8 cellular contexts compared by ENCODE assay signal in genomic region chr20:63830821-63831593, GRCh38. TPM values are rescaled to one million over a fixed set of nuclear protein-coding genes. Genes with fewer than 3 reads are reported as not detected.
DNase-seq lines count a peak whose midpoint lies in the region; TF ChIP-seq lines count a peak whose summit lies in the region.

TSS of gene ZBTB46 (minus strand) at chr20:63831264. CDS start at chr20:63790757, 40,507 bp downstream.

- peaks cover 15% of the 10 kb centered on the region for H3K27me3 Mint-ChIP-seq in HFFc6 (ENCODE audit: insufficient read depth)

- H3K4me1 ChIP-seq in Peyer's patch (peaks cover 0 to 52% (median 11%) of the 10 kb centered on the region in 4 donors), ectodermal cell (ENCODE audit: control insufficient read depth, insufficient read depth, low read length) (peaks cover 21% of the 10 kb centered on the region), tibial artery (peaks cover 0 to 41% (median 30%) of the 10 kb centered on the region in 4 donors)

- H3K4me3 ChIP-seq in Peyer's patch, result peak within 1 kb of the TSS; percentile 38 to 72 (median 62)
- H3K4me3 ChIP-seq in ectodermal cell (ENCODE audit: insufficient read depth, low read depth, low read length), result peak within 1 kb of the TSS; percentile 42
- H3K4me3 ChIP-seq in tibial artery, result peak within 1 kb of the TSS; percentile 56 to 59

- TF ChIP-seq POLR2A in Peyer's patch (IDR thresholded peaks at IDR 0.05), result no peak

- H3K36me3 Mint-ChIP-seq in HFFc6 (ENCODE audit: low read depth), result peaks cover 5% of the 10 kb centered on the region; the same call in 1 of the 2 replicates

- WGBS in ectodermal cell, 2 experiments, result 0% methylated on average over 152 of the region's 152 CpGs

- no peaks in the 10 kb centered on the region for H3K9me3 Mint-ChIP-seq in HFFc6

- H3K27ac Mint-ChIP-seq in HFFc6, result no peak within 1 kb of the TSS

- peak within 1 kb of the TSS; percentile 77 for H3K4me3 Mint-ChIP-seq in HFFc6

- peaks cover 0 to 18% of the 10 kb centered on the region in 2 donors for H3K27me3 ChIP-seq in Peyer's patch
- H3K27me3 ChIP-seq in ectodermal cell (ENCODE audit: control insufficient read depth, insufficient read depth, low read length, poor library complexity, severe bottlenecking), result peaks cover 56% of the 10 kb centered on the region
- H3K27me3 ChIP-seq in tibial artery, result peaks cover 0 to 42% of the 10 kb centered on the region in 2 donors

- H3K9me3 ChIP-seq in Peyer's patch (no peaks in the 10 kb centered on the region), ectodermal cell (ENCODE audit: control insufficient read depth, low read length) (no peaks in the 10 kb centered on the region), tibial artery (no peaks in the 10 kb centered on the region)

- DNase-seq in NCI-H1417 (lab: John Stamatoyannopoulos, UW) (peak; percentile 64 to 86 (median 68)), NCI-H1417 treated with DMSO at 0.1 percent for 48 hours (lab: John Stamatoyannopoulos, UW) (no peak), HFFc6 (no peak), Peyer's patch (peak in 2 of 3 donors; percentile 64 to 70), lung microvascular endothelial cell (ENCODE audit: low read depth in 2 of 2) (peak; percentile 49 to 73), tibial artery (no peak), NK-92 (lab: John Stamatoyannopoulos, UW; ENCODE audit: unreplicated experiment) (no peak)

- H3K4me1 Mint-ChIP-seq in HFFc6 (ENCODE audit: low read depth), result peaks cover 30% of the 10 kb centered on the region

- H3K27ac ChIP-seq in Peyer's patch (peak within 1 kb of the TSS; percentile 53 to 77 (median 70)), ectodermal cell (ENCODE audit: insufficient read depth, low read depth, low read length, poor library complexity, severe bottlenecking) (no peak within 1 kb of the TSS), tibial artery (peak within 1 kb of the TSS; percentile 1 to 20)

- H3K36me3 ChIP-seq in Peyer's patch, result no peaks in the 10 kb centered on the region
- no peaks in the 10 kb centered on the region for H3K36me3 ChIP-seq in ectodermal cell (ENCODE audit: control insufficient read depth, insufficient read depth, low read length)
- H3K36me3 ChIP-seq in tibial artery, result no peaks in the 10 kb centered on the region

- intact Hi-C loops in tibial artery (cut with DNase I; ENCODE audit: low total_unique reads), result no loop called here

- no peak for TF ChIP-seq CTCF in HFFc6 (IDR thresholded peaks at IDR 0.05)
- no peak for TF ChIP-seq CTCF in Peyer's patch (IDR thresholded peaks at IDR 0.05)
- no peak for TF ChIP-seq CTCF in tibial artery (IDR thresholded peaks at IDR 0.05)

RNA-seq across cellular contexts. Expression of gene ZBTB46, which starts in this region (rescaled TPM):
- 1 to 10 TPM in 2 of 6 experiments, under 1 TPM in 4; 0.38 to 1.1 (median 0.64) TPM for total RNA-seq in HFFc6 (2021; fragmentation: NEBNext Ultra II Directional; extraction: Animal tissue kit (Norgen Biotek cat#: 25700))
- total RNA-seq in Peyer's patch (10 to 100 TPM in 1 of 4 donors, 1 to 10 TPM in 3; 1.9 to 33.0 (median 4.4) TPM), lung microvascular endothelial cell (37.7 and 46.4 TPM in 2 replicates)
- 7.1 TPM for polyA plus RNA-seq in ectodermal cell (2013, experiment 1 of 4)
- 6.6 TPM for polyA plus RNA-seq in ectodermal cell (2013, experiment 2 of 4)
- 5.5 TPM for polyA plus RNA-seq in ectodermal cell (2013, experiment 3 of 4)
- 6.2 TPM for polyA plus RNA-seq in ectodermal cell (2013, experiment 4 of 4)

Comparison
In these comparisons a context has a peak if more than half of its experiments do, and no peak if none do; other contexts are left out.
1. DNase-seq: peak in NCI-H1417 (3 of 3), Peyer's patch (2 of 3) and lung microvascular endothelial cell (2 of 2); none in NCI-H1417 treated with DMSO at 0.1 percent for 48 hours (single experiment), HFFc6 (single experiment), tibial artery (0 of 2) and NK-92 (single experiment).
2. Peak in every context shown above with its lines, with median percentiles within 50 percentile points of each other: H3K4me3 ChIP-seq.